In the genomic region with DNA sequence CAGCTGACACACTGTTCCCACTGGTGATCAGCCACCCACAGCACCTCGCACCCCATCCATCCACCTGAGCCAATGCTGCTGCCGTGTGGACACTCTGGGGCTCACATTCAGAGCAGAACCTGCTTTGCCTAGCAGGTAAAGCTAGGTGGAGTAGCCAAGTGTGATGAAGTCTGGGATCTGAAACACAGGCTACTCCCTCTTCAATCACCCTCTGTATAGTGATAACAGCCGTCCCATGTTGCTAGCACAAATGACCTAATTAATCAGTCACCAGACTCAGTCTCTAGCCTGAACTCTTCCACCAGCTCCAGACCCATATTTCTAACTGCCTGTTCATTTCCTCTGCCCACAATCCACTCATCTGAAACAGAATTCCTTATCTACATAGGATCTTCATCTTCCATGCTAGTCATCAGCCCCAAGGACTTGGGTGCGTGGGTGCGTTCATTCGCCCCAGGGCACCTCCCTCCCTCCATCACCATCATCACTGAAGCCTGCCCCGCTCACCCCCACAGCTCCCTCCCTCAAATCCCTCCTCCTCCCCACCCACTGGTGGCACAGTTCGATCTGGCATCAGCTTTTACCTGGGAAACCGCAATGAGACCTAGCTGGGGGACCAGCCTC, we compare ENCODE assay signal across 2 cellular contexts.
TF ChIP-seq lines count a peak whose summit lies in the region.

No MANE protein-coding gene starts in this region.

TF ChIP-seq in GM12891, 5 proteins besides CTCF, POLR2A, EP300 and RAD21:
- TF ChIP-seq POU2F2 (IDR thresholded peaks at IDR 0.05; ENCODE audit: low read depth, low read length) (no peak), POLR2AphosphoS5 (IDR thresholded peaks at IDR 0.05; ENCODE audit: low read depth, low read length) (no peak), TAF1 (IDR thresholded peaks at IDR 0.05; ENCODE audit: low read depth, low read length) (no peak)
TF ChIP-seq in GM12891: peak in this region for 0.

TF ChIP-seq in endothelial cell of umbilical vein, 7 proteins besides CTCF, POLR2A, EP300 and RAD21 (continued from another document):
- peak; percentile 41 for TF ChIP-seq GATA2 (IDR thresholded peaks at IDR 0.05; ENCODE audit: insufficient read depth, insufficient read length, low read depth, low read length)
